ENCODE assay signal across 8 cellular contexts in the genomic region with DNA sequence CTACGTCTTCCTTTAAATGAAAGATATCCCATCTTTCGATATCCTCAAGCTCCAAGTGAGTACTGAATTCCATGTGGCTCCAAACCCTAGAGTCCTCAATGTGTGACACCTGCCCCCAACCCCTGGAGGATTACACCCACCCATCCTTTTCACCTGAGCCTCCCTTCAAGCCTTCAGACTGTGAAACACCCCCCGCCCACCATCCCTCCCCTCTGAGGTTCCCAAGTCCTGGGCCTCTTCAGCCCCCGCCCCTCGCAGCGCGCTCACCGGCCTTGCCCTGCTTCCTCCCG. TPM values are rescaled to one million over a fixed set of nuclear protein-coding genes. Genes with fewer than 3 reads are reported as not detected.
A peak's percentile ranks its signal among the peaks of the same experiment; 100 is the strongest.
DNase-seq lines count a peak whose midpoint lies in the region; ATAC-seq and TF ChIP-seq lines count a peak whose summit lies in the region.

No MANE protein-coding gene starts in this region.

- peak overlapping the region; percentile 97 to 98 for H3K27ac ChIP-seq in right atrium auricular region
- H3K27ac ChIP-seq in adipose tissue (ENCODE audit: low read depth, low read length): peak overlapping the region; percentile 79
- H3K27ac ChIP-seq in lower lobe of right lung: peak overlapping the region; percentile 98
- H3K27ac ChIP-seq in substantia nigra (ENCODE audit: low read depth, low read length, poor library complexity, severe bottlenecking): peak overlapping the region; percentile 94

- no peaks in the 10 kb centered on the region for H3K9me3 ChIP-seq in right atrium auricular region
- H3K9me3 ChIP-seq in lower lobe of right lung: no peaks in the 10 kb centered on the region

- WGBS in adipose tissue, 3 donors: 0 to 1% (median 1%) methylated on average over 9 of the region's 9 CpGs

- H3K4me3 ChIP-seq in right atrium auricular region (peak overlapping the region; percentile 81 to 94), lower lobe of right lung (peak overlapping the region; percentile 88)

- peaks cover 50% of the 10 kb centered on the region for H3K36me3 ChIP-seq in right atrium auricular region
- peaks cover 55% of the 10 kb centered on the region for H3K36me3 ChIP-seq in lower lobe of right lung

- TF ChIP-seq CTCF in right atrium auricular region (IDR thresholded peaks at IDR 0.05) (no peak), lower lobe of right lung (IDR thresholded peaks at IDR 0.05) (no peak)

- DNase-seq in right atrium auricular region (ENCODE audit: low spot score) (no peak), left ventricle myocardium superior (no peak), lower lobe of right lung (no peak), substantia nigra (lab: John Stamatoyannopoulos, UW) (no peak), ureter (ENCODE audit: low spot score) (no peak), superior temporal gyrus (ENCODE audit: extremely low spot score) (no peak), NCI-H1436 treated with DMSO at 0.1 percent for 48 hours (lab: John Stamatoyannopoulos, UW) (no peak)

- H3K27me3 ChIP-seq in right atrium auricular region (no peaks in the 10 kb centered on the region), lower lobe of right lung (ENCODE audit: low read depth) (no peaks in the 10 kb centered on the region)

- ATAC-seq in left ventricle myocardium superior: no peak
- no peak for ATAC-seq in lower lobe of right lung

- intact Hi-C loops in left ventricle myocardium superior (cut with micrococcal nuclease) (no loop called here), lower lobe of right lung (cut with DNase I) (no loop called here)

- H3K4me1 ChIP-seq in right atrium auricular region: peaks cover 0 to 34% of the 10 kb centered on the region in 2 donors
- H3K4me1 ChIP-seq in lower lobe of right lung: peaks cover 34% of the 10 kb centered on the region

RNA-seq across cellular contexts. Expression of gene PYGO2, which starts 0.4 kb away (rescaled TPM):
- total RNA-seq in right atrium auricular region: 10 to 100 TPM; 13.9 to 18.4 TPM
- total RNA-seq in left ventricle myocardium superior: 14.7 TPM
- 10 to 100 TPM in 2 of 3 donors, 1 to 10 TPM in 1; 9.1 to 13.9 (median 13.4) TPM for polyA plus RNA-seq in adipose tissue
- 27.4 TPM for total RNA-seq in lower lobe of right lung
- 35.8 TPM for total RNA-seq in ureter

RNA-seq across cellular contexts. Expression of gene PBXIP1, which starts 5.3 kb away (rescaled TPM):
- total RNA-seq in right atrium auricular region: 100 to 1,000 TPM in 1 of 2 donors, 10 to 100 TPM in 1; 81.4 to 101 TPM
- 60.4 TPM for total RNA-seq in left ventricle myocardium superior
- 10 to 100 TPM; 35.1 to 53.5 (median 38.6) TPM for polyA plus RNA-seq in adipose tissue
- 68.1 TPM for total RNA-seq in lower lobe of right lung
- total RNA-seq in ureter: 71.2 TPM

RNA-seq across cellular contexts. Expression of gene SHC1, which starts 9.4 kb away (rescaled TPM):
- total RNA-seq in right atrium auricular region (10 to 100 TPM; 69.5 to 80.5 TPM), left ventricle myocardium superior (62.1 TPM), lower lobe of right lung (94.8 TPM), ureter (216 TPM)
- 100 to 1,000 TPM in 2 of 3 donors, 10 to 100 TPM in 1; 49.1 to 197 (median 110) TPM for polyA plus RNA-seq in adipose tissue

RNA-seq across cellular contexts. Expression of gene CKS1B, which starts 13.3 kb away (rescaled TPM):
- 10 to 100 TPM; 20.0 to 23.8 TPM for total RNA-seq in right atrium auricular region
- 16.7 TPM for total RNA-seq in left ventricle myocardium superior
- polyA plus RNA-seq in adipose tissue: 10 to 100 TPM; 23.6 to 88.9 (median 76.3) TPM
- total RNA-seq in lower lobe of right lung: 28.5 TPM
- total RNA-seq in ureter: 24.8 TPM

RNA-seq across cellular contexts. Expression of gene FLAD1, which starts 22.0 kb away (rescaled TPM):
- total RNA-seq in right atrium auricular region (10 to 100 TPM; 19.5 to 24.8 TPM), left ventricle myocardium superior (31.4 TPM), lower lobe of right lung (31.9 TPM), ureter (48.3 TPM)
- 10 to 100 TPM; 15.3 to 37.9 (median 21.7) TPM for polyA plus RNA-seq in adipose tissue
